In the genomic region with DNA sequence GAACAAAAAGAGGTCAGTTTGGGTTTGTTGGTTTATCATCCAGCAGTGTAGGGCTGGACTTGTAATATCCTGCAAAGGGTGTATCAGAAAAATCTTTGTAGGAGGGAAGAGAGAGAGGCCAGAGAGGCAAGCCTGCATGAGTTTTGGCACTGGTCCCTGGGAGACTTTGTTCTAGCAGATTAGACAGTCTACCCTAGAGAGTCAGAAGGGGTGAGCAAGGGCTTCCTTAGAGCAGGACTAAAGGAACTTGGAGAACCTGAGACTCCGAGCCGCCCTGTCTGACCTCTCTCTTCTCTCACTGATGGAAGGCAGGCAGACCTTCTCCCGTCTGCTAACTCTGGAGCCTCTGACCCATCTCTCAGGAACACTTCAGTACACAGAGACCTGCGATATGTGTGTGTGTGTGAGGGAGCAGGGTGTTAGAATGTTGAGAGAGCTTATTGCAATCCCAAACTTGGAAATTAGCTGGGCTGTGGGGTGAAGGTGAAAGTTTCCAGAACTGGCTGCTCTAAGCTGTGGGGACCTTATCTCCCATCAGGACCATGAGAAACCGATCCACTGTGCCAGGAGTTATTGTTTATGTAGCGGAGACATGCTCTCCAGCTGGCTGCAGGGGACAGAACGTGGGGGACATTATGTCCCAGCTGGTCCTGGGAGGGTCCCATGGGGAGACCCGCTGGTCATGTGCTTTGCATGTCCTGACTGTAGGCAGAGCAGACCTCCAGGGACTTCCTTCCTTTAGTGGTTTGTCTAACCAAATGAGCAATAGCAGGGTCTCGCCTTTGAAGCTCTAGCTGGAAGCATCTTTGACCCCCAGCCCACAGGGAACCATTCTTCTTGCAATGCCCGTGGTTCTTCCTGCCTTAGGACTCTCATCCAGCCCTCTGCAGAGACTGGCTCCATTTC, we compare ENCODE assay signal across 16 cellular contexts. TPM values are rescaled to one million over a fixed set of nuclear protein-coding genes. Genes with fewer than 3 reads are reported as not detected.
DNase-seq lines count a peak whose midpoint lies in the region; ATAC-seq, FAIRE-seq and TF ChIP-seq lines count a peak whose summit lies in the region.
"Had no signal": no experiment of that assay in that cellular context is flagged by ENCODE, and none has a peak within 500 bp of the region (broad histone marks: within the 10 kb centered on the region; RNA-seq: fewer than 3 reads in every experiment).

No MANE protein-coding gene starts in this region.

- no peak for FAIRE-seq in pancreas (lab: Jason Lieb, UNC)
- FAIRE-seq: D721Med had no signal

- in situ Hi-C loops in G401 (cut with HindIII; ENCODE audit: low sequenced_read_pairs): no loop called here

- TF ChIP-seq POLR2A in breast epithelium (IDR thresholded peaks at IDR 0.05): no peak
- TF ChIP-seq POLR2A in spleen (IDR thresholded peaks at IDR 0.05): no peak

- CTCF ChIA-PET in MCF 10A (lab: Yijun Ruan, JAX): interaction anchor here (0.6 to 1.8 kb wide), 2 partner anchors 56 to 746 kb away, joined by 3 to 5 read pairs; no protein-coding TSS in a partner anchor

- H3K9me3 Mint-ChIP-seq in MCF 10A (ENCODE audit: unreplicated experiment) (no peaks in the 10 kb centered on the region), progenitor cell of endocrine pancreas (ENCODE audit: low read depth) (no peaks in the 10 kb centered on the region)
- H3K9me3 Mint-ChIP-seq: activated naive CD4-positive, alpha-beta T cell treated with anti-CD3 and anti-CD28 coated beads, Interleukin-2, amount 10 ng/mL, durations not matched to agents 7 days and 5 days had no signal

- H3K9me3 ChIP-seq in breast epithelium: no peaks in the 10 kb centered on the region
- no peaks in the 10 kb centered on the region for H3K9me3 ChIP-seq in pancreas
- no peaks in the 10 kb centered on the region for H3K9me3 ChIP-seq in aorta (ENCODE audit: control insufficient read depth, low read length)
- H3K9me3 ChIP-seq in spleen: no peaks in the 10 kb centered on the region

- peak overlapping the region; percentile 75 to 94 for H3K27ac ChIP-seq in breast epithelium
- H3K27ac ChIP-seq in pancreas: no peak overlapping the region
- H3K27ac ChIP-seq in aorta (ENCODE audit: low read depth in 1 of 2, low read length in 2 of 2): peak overlapping the region in 1 of 2 donors; percentile 89
- peak overlapping the region in 1 of 8 donors; percentile 6 for H3K27ac ChIP-seq in spleen
- H3K27ac ChIP-seq: SK-N-MC had no signal

- no peak for TF ChIP-seq CTCF in breast epithelium (IDR thresholded peaks at IDR 0.05)
- TF ChIP-seq CTCF in MCF 10A (IDR thresholded peaks at IDR 0.05; ENCODE audit: unreplicated experiment): no peak
- no peak for TF ChIP-seq CTCF in pancreas (IDR thresholded peaks at IDR 0.05)
- TF ChIP-seq CTCF in progenitor cell of endocrine pancreas (IDR thresholded peaks at IDR 0.05; ENCODE audit: unreplicated experiment): no peak
- TF ChIP-seq CTCF in spleen (IDR thresholded peaks at IDR 0.05 in 8 of 11, conservative IDR thresholded peaks at IDR 0.05 in 3 of 11): no peak

- WGBS in pancreas, 2 donors: 41 to 49% methylated on average over 10 of the region's 10 CpGs
- WGBS in aorta, 2 donors: 7 to 10% methylated on average over 10 of the region's 10 CpGs
- 36 to 48% (median 44%) methylated on average over 6 to 10 of the region's 10 CpGs for WGBS in spleen, 5 donors

- intact Hi-C loops in breast epithelium (cut with DNase I; ENCODE audit: low total_unique reads): no loop called here
- intact Hi-C loops in MCF 10A (cut with micrococcal nuclease): no loop called here
- intact Hi-C loops in left ventricle myocardium superior (cut with micrococcal nuclease): no loop called here
- intact Hi-C loops in pancreas (cut with DNase I): no loop called here
- intact Hi-C loops in aorta (cut with DNase I): loop anchor here in 1 of 2 donors (5.0 kb wide), 1 partner anchor 50 kb away; the partner anchor contains the start of gene TIMP3
- intact Hi-C loops in spleen (cut with DNase I; ENCODE audit: low total_unique reads): no loop called here

- H3K27ac Mint-ChIP-seq in MCF 10A (ENCODE audit: low read depth, unreplicated experiment): no peak overlapping the region
- H3K27ac Mint-ChIP-seq in progenitor cell of endocrine pancreas: no peak overlapping the region
- H3K27ac Mint-ChIP-seq: activated naive CD4-positive, alpha-beta T cell treated with anti-CD3 and anti-CD28 coated beads, Interleukin-2, amount 10 ng/mL, durations not matched to agents 7 days and 5 days; immature natural killer cell had no signal

- H3K36me3 Mint-ChIP-seq in MCF 10A (ENCODE audit: insufficient read depth, unreplicated experiment) (peaks cover 56% of the 10 kb centered on the region), progenitor cell of endocrine pancreas (ENCODE audit: insufficient read depth) (no peaks in the 10 kb centered on the region)
- H3K36me3 Mint-ChIP-seq: activated naive CD4-positive, alpha-beta T cell treated with anti-CD3 and anti-CD28 coated beads, Interleukin-2, amount 10 ng/mL, durations not matched to agents 7 days and 5 days; immature natural killer cell had no signal

- ATAC-seq in left ventricle myocardium superior (peak; percentile 78), pancreas (peak in 3 of 4 donors; percentile 17 to 38 (median 19)), aorta (ENCODE audit: low FRiP score) (peak; percentile 55)

- POLR2A ChIA-PET in MCF 10A (lab: Yijun Ruan, JAX): no interaction called here

- BruUV-seq in MCF 10A (replicated peaks; lab: Mats Ljungman, UMichigan): no TSS peak

- no peak for DNase-seq in breast epithelium (ENCODE audit: low spot score in 2 of 2)
- no peak for DNase-seq in MCF 10A (ENCODE audit: unreplicated experiment)
- peak; percentile 89 for DNase-seq in left ventricle myocardium superior
- no peak for DNase-seq in pancreas
- DNase-seq in aorta: no peak
- no peak for DNase-seq in progenitor cell of endocrine pancreas (ENCODE audit: low spot score, unreplicated experiment)
- DNase-seq in spleen: no peak
- DNase-seq in G401 (ENCODE audit: low spot score): no peak
- DNase-seq: 8988T; activated CD4-positive, alpha-beta T cell treated with anti-CD3 and anti-CD28 coated beads, Interleukin-2, amount 50 U/mL, for 4 hours; activated naive CD4-positive, alpha-beta T cell treated with anti-CD3 and anti-CD28 coated beads, Interleukin-2, amount 10 ng/mL, durations not matched to agents 7 days and 5 days; immature natural killer cell; NCI-H1105; NCI-H69 had no signal

- H3K4me3 ChIP-seq in breast epithelium (no peak overlapping the region), pancreas (no peak overlapping the region), aorta (ENCODE audit: low read length in 2 of 2) (no peak overlapping the region), spleen (no peak overlapping the region)
- H3K4me3 ChIP-seq: SK-N-MC had no signal

- no peaks in the 10 kb centered on the region for H3K27me3 Mint-ChIP-seq in MCF 10A (ENCODE audit: insufficient read depth, unreplicated experiment)
- no peaks in the 10 kb centered on the region for H3K27me3 Mint-ChIP-seq in progenitor cell of endocrine pancreas
- H3K27me3 Mint-ChIP-seq: activated naive CD4-positive, alpha-beta T cell treated with anti-CD3 and anti-CD28 coated beads, Interleukin-2, amount 10 ng/mL, durations not matched to agents 7 days and 5 days had no signal

- H3K36me3 ChIP-seq in breast epithelium (no peaks in the 10 kb centered on the region), pancreas (no peaks in the 10 kb centered on the region), aorta (ENCODE audit: control insufficient read depth in 1 of 2, insufficient read depth in 2 of 2, low read length in 1 of 2) (peaks cover 0 to 2% of the 10 kb centered on the region in 2 donors), spleen (peaks cover 0 to 89% (median 11%) of the 10 kb centered on the region in 6 donors)

- H3K4me1 Mint-ChIP-seq in MCF 10A (ENCODE audit: insufficient read depth, unreplicated experiment) (peaks cover 4% of the 10 kb centered on the region), progenitor cell of endocrine pancreas (ENCODE audit: low read depth) (no peaks in the 10 kb centered on the region)
- H3K4me1 Mint-ChIP-seq: activated naive CD4-positive, alpha-beta T cell treated with anti-CD3 and anti-CD28 coated beads, Interleukin-2, amount 10 ng/mL, durations not matched to agents 7 days and 5 days; immature natural killer cell had no signal

- H3K27me3 ChIP-seq in breast epithelium: peaks cover 0 to 7% of the 10 kb centered on the region in 2 donors
- peaks cover 0 to 18% (median 0%) of the 10 kb centered on the region in 4 donors for H3K27me3 ChIP-seq in pancreas
- no peaks in the 10 kb centered on the region for H3K27me3 ChIP-seq in aorta (ENCODE audit: control insufficient read depth in 1 of 2, insufficient read depth in 2 of 2, low read length in 1 of 2)
- no peaks in the 10 kb centered on the region for H3K27me3 ChIP-seq in spleen (replicated peaks in 1 of 7)

- no peak overlapping the region for H3K4me3 Mint-ChIP-seq in MCF 10A (ENCODE audit: unreplicated experiment)
- H3K4me3 Mint-ChIP-seq in progenitor cell of endocrine pancreas (ENCODE audit: low read depth): no peak overlapping the region
- H3K4me3 Mint-ChIP-seq: activated naive CD4-positive, alpha-beta T cell treated with anti-CD3 and anti-CD28 coated beads, Interleukin-2, amount 10 ng/mL, durations not matched to agents 7 days and 5 days; immature natural killer cell had no signal

- H3K4me1 ChIP-seq in breast epithelium (peaks cover 13 to 17% of the 10 kb centered on the region in 2 donors), pancreas (no peaks in the 10 kb centered on the region), aorta (ENCODE audit: control insufficient read depth in 1 of 2, insufficient read depth in 2 of 2, low read length in 2 of 2) (peaks cover 3 to 4% of the 10 kb centered on the region in 2 donors), spleen (peaks cover 0 to 34% (median 10%) of the 10 kb centered on the region in 6 donors)

RNA-seq across cellular contexts. Expression of gene TIMP3, which starts 51.1 kb away (rescaled TPM):
- total RNA-seq in breast epithelium: 1,000 to 10,000 TPM in 1 of 3 donors, 100 to 1,000 TPM in 2; 269 to 1,246 (median 290) TPM
- total RNA-seq in MCF 10A (2022): 44.9 and 50.6 TPM in 2 replicates
- total RNA-seq in left ventricle myocardium superior: 256 TPM
- 10 to 100 TPM; 14.0 to 87.0 (median 48.2) TPM for total RNA-seq in pancreas
- 10 to 100 TPM; 17.7 to 51.4 TPM for polyA plus RNA-seq in pancreas
- 100 to 1,000 TPM; 298 to 410 TPM for total RNA-seq in aorta
- polyA plus RNA-seq in aorta: 10 to 100 TPM; 34.4 to 59.4 TPM
- total RNA-seq in progenitor cell of endocrine pancreas: 2.4 and 3.2 TPM in 2 replicates
- 100 to 1,000 TPM; 171 to 689 (median 516) TPM for total RNA-seq in spleen
- 100 to 1,000 TPM in 1 of 3 donors, 10 to 100 TPM in 2; 19.7 to 104 (median 48.1) TPM for polyA plus RNA-seq in spleen
- not detected in 2 replicates for total RNA-seq in G401 (2014; rRNA removed; shearing (Covaris generic))
- polyA plus RNA-seq: immature natural killer cell had no signal

Comparison
In these comparisons a context has a peak if more than half of its experiments do, and no peak if none do; other contexts are left out.
1. H3K27ac ChIP-seq: peak in breast epithelium (2 of 2); none in pancreas (0 of 4).
2. ATAC-seq: peak in every context shown above with its lines; median percentile 78 in left ventricle myocardium superior; 55 in aorta; 19 in pancreas.